1 cellular context compared by ENCODE assay signal in genomic region chr7:148708026-148708685, GRCh38.
TF ChIP-seq lines count a peak whose summit lies in the region.

No MANE protein-coding gene starts in this region.

TF ChIP-seq in H1, 55 proteins besides CTCF, POLR2A, EP300 and RAD21:
- TF ChIP-seq CHD2 (IDR thresholded peaks at IDR 0.05; ENCODE audit: low read length): no peak
- TF ChIP-seq ATF3 (IDR thresholded peaks at IDR 0.05; ENCODE audit: insufficient read depth, low read depth, low read length): no peak
- no peak for TF ChIP-seq ASH2L (IDR thresholded peaks at IDR 0.05; ENCODE audit: low read length)
- TF ChIP-seq TAF7 (optimal IDR thresholded peaks at IDR 0.05; ENCODE audit: borderline replicate concordance, low read depth, low read length): no peak
- no peak for TF ChIP-seq JUN (IDR thresholded peaks at IDR 0.05; ENCODE audit: low read depth, low read length)
- no peak for TF ChIP-seq SRF (IDR thresholded peaks at IDR 0.05; ENCODE audit: low read depth, low read length)
